ENCODE assay signal across 1 cellular context in the genomic region with DNA sequence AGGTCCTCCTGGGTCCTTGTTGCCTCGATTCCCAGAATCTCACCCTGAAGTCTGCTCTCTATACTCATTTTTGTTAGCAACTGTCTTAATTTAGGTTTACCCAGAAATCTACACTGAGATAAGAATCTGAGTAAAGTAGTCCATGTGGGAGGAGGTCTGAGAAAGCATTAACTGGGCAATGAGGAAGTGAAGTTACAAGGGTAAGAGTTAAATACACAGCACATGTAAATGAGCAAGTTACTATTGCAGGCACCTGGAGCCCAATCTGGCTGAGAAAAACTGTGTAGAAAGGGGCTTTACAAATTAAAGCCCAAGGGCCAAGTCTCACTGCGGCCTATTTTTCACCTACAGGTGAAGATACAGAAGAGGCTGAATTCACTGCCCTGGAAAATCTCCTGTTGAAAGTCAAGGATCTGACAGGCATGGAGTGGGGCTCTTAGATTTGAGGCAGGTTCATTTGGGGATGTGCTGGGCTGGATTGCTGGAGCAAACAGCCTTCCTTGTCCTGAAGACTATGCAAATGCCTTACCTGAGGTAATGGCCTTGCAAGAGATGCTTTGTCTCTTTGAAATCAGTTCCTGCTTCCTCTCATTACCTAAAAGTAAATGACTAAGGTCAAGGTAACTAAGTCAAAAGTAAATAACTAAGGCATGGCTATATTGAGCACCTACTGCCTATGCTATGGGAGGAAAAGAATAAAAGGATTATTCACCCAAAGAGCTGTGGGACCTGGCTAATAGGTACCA.
TF ChIP-seq lines count a peak whose summit lies in the region.

No MANE protein-coding gene starts in this region.

TF ChIP-seq in GM23338, 12 proteins besides CTCF, POLR2A, EP300 and RAD21 (continued from another document):
- TF ChIP-seq, protein P1, sequence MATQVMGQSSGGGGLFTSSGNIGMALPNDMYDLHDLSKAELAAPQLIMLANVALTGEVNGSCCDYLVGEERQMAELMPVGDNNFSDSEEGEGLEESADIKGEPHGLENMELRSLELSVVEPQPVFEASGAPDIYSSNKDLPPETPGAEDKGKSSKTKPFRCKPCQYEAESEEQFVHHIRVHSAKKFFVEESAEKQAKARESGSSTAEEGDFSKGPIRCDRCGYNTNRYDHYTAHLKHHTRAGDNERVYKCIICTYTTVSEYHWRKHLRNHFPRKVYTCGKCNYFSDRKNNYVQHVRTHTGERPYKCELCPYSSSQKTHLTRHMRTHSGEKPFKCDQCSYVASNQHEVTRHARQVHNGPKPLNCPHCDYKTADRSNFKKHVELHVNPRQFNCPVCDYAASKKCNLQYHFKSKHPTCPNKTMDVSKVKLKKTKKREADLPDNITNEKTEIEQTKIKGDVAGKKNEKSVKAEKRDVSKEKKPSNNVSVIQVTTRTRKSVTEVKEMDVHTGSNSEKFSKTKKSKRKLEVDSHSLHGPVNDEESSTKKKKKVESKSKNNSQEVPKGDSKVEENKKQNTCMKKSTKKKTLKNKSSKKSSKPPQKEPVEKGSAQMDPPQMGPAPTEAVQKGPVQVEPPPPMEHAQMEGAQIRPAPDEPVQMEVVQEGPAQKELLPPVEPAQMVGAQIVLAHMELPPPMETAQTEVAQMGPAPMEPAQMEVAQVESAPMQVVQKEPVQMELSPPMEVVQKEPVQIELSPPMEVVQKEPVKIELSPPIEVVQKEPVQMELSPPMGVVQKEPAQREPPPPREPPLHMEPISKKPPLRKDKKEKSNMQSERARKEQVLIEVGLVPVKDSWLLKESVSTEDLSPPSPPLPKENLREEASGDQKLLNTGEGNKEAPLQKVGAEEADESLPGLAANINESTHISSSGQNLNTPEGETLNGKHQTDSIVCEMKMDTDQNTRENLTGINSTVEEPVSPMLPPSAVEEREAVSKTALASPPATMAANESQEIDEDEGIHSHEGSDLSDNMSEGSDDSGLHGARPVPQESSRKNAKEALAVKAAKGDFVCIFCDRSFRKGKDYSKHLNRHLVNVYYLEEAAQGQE (IDR thresholded peaks at IDR 0.05; ENCODE audit: unreplicated experiment): no peak
- TF ChIP-seq STAT1 (IDR thresholded peaks at IDR 0.05; ENCODE audit: unreplicated experiment) (no peak), NANOG (IDR thresholded peaks at IDR 0.05; ENCODE audit: borderline replicate concordance) (no peak), EZH2 (IDR thresholded peaks at IDR 0.05; ENCODE audit: low read depth, unreplicated experiment) (no peak), ZNF114 (CRISPR knock-in tag; IDR thresholded peaks at IDR 0.05) (no peak)
- TF ChIP-seq, protein P2, sequence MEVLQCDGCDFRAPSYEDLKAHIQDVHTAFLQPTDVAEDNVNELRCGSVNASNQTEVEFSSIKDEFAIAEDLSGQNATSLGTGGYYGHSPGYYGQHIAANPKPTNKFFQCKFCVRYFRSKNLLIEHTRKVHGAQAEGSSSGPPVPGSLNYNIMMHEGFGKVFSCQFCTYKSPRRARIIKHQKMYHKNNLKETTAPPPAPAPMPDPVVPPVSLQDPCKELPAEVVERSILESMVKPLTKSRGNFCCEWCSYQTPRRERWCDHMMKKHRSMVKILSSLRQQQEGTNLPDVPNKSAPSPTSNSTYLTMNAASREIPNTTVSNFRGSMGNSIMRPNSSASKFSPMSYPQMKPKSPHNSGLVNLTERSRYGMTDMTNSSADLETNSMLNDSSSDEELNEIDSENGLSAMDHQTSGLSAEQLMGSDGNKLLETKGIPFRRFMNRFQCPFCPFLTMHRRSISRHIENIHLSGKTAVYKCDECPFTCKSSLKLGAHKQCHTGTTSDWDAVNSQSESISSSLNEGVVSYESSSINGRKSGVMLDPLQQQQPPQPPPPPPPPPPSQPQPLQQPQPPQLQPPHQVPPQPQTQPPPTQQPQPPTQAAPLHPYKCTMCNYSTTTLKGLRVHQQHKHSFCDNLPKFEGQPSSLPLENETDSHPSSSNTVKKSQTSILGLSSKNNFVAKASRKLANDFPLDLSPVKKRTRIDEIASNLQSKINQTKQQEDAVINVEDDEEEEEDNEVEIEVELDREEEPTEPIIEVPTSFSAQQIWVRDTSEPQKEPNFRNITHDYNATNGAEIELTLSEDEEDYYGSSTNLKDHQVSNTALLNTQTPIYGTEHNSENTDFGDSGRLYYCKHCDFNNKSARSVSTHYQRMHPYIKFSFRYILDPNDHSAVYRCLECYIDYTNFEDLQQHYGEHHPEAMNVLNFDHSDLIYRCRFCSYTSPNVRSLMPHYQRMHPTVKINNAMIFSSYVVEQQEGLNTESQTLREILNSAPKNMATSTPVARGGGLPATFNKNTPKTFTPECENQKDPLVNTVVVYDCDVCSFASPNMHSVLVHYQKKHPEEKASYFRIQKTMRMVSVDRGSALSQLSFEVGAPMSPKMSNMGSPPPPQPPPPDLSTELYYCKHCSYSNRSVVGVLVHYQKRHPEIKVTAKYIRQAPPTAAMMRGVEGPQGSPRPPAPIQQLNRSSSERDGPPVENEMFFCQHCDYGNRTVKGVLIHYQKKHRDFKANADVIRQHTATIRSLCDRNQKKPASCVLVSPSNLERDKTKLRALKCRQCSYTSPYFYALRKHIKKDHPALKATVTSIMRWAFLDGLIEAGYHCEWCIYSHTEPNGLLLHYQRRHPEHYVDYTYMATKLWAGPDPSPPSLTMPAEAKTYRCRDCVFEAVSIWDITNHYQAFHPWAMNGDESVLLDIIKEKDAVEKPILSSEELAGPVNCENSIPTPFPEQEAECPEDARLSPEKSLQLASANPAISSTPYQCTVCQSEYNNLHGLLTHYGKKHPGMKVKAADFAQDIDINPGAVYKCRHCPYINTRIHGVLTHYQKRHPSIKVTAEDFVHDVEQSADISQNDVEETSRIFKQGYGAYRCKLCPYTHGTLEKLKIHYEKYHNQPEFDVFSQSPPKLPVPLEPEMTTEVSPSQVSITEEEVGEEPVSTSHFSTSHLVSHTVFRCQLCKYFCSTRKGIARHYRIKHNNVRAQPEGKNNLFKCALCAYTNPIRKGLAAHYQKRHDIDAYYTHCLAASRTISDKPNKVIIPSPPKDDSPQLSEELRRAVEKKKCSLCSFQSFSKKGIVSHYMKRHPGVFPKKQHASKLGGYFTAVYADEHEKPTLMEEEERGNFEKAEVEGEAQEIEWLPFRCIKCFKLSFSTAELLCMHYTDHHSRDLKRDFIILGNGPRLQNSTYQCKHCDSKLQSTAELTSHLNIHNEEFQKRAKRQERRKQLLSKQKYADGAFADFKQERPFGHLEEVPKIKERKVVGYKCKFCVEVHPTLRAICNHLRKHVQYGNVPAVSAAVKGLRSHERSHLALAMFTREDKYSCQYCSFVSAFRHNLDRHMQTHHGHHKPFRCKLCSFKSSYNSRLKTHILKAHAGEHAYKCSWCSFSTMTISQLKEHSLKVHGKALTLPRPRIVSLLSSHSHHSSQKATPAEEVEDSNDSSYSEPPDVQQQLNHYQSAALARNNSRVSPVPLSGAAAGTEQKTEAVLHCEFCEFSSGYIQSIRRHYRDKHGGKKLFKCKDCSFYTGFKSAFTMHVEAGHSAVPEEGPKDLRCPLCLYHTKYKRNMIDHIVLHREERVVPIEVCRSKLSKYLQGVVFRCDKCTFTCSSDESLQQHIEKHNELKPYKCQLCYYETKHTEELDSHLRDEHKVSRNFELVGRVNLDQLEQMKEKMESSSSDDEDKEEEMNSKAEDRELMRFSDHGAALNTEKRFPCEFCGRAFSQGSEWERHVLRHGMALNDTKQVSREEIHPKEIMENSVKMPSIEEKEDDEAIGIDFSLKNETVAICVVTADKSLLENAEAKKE (CRISPR knock-in tag; IDR thresholded peaks at IDR 0.05): no peak
